In the genomic region with DNA sequence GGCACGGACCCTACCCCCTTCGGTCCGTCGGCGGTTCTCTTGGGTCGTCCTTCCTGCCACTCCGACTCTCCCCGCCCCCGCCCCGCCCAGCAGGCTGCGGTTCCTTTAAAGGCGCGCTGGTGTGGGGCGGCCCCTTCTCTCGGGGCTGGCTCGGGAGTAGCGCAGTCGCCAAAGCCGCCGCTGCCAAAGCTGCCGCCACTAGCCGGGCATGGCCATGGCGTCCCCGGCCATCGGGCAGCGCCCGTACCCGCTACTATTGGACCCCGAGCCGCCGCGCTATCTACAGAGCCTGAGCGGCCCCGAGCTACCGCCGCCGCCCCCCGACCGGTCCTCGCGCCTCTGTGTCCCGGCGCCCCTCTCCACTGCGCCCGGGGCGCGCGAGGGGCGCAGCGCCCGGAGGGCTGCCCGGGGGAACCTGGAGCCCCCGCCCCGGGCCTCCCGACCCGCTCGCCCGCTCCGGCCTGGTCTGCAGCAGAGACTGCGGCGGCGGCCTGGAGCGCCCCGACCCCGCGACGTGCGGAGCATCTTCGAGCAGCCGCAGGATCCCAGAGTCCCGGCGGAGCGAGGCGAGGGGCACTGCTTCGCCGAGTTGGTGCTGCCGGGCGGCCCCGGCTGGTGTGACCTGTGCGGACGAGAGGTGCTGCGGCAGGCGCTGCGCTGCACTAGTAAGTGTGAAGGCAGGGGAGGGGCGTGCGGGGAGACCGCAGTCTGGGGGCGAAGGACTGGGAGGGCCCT, we compare ENCODE assay signal across 1 cellular context.
TF ChIP-seq lines count a peak whose summit lies in the region.

A gene with protein sequence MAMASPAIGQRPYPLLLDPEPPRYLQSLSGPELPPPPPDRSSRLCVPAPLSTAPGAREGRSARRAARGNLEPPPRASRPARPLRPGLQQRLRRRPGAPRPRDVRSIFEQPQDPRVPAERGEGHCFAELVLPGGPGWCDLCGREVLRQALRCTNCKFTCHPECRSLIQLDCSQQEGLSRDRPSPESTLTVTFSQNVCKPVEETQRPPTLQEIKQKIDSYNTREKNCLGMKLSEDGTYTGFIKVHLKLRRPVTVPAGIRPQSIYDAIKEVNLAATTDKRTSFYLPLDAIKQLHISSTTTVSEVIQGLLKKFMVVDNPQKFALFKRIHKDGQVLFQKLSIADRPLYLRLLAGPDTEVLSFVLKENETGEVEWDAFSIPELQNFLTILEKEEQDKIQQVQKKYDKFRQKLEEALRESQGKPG (plus strand): TSS at position 137 of the 735 bp plus-strand sequence. CDS start 72 bp downstream, at position 209.

TF ChIP-seq in K562, 482 proteins besides CTCF, POLR2A, EP300 and RAD21 (continued from another document):
- no peak for TF ChIP-seq RFX1 (IDR thresholded peaks at IDR 0.05)
- no peak for TF ChIP-seq ZNF76 (CRISPR knock-in tag; IDR thresholded peaks at IDR 0.05; ENCODE audit: borderline replicate concordance)
- no peak for TF ChIP-seq PCBP2 (IDR thresholded peaks at IDR 0.05; ENCODE audit: low read depth, low read length, poor library complexity, severe bottlenecking)
- TF ChIP-seq PHB2 (IDR thresholded peaks at IDR 0.05; ENCODE audit: low read depth): no peak
TF ChIP-seq in K562: peak in this region for 49.
